Comparison of ENCODE assay signal across 25 cellular contexts in genomic region chr3:117736851-117737250, GRCh38.
"Had no signal": no experiment of that assay in that cellular context is flagged by ENCODE, and none has a peak within 500 bp of the region (broad histone marks: within the 10 kb centered on the region; RNA-seq: fewer than 3 reads in every experiment).

No MANE protein-coding gene starts in this region.

- H3K36me3 ChIP-seq: esophagus muscularis mucosa, lower lobe of right lung, right lobe of liver had no signal

- ATAC-seq: activated CD8-positive, alpha-beta memory T cell treated with anti-CD3 and anti-CD28 coated beads, Interleukin-2, amount 10 ng/mL, durations not matched to agents 7 days and 5 days; activated CD8-positive, alpha-beta T cell treated with anti-CD3 and anti-CD28 coated beads, Interleukin-2, amount 10 ng/mL, durations not matched to agents 7 days and 5 days; mucosa of descending colon; natural killer cell treated with Interleukin-12 subunit alpha and Interleukin-12 subunit beta and Interleukin-15 and Interleukin-18, amount 100 ng/mL, for 72 hours; right lobe of liver had no signal

- H3K9me3 Mint-ChIP-seq: activated B cell treated with CpG ODN at 0.5 μM for 24 hours, brain had no signal

- H3K4me3 Mint-ChIP-seq: activated B cell treated with CpG ODN at 0.5 μM for 24 hours; activated CD8-positive, alpha-beta memory T cell treated with anti-CD3 and anti-CD28 coated beads, Interleukin-2, amount 10 ng/mL, durations not matched to agents 7 days and 5 days; activated CD8-positive, alpha-beta T cell treated with anti-CD3 and anti-CD28 coated beads, Interleukin-2, amount 10 ng/mL, durations not matched to agents 7 days and 5 days; activated naive CD8-positive, alpha-beta T cell; brain; natural killer cell treated with Interleukin-12 subunit alpha and Interleukin-12 subunit beta and Interleukin-15 and Interleukin-18, amount 100 ng/mL, for 72 hours had no signal

- H3K27ac ChIP-seq: esophagus muscularis mucosa, lower lobe of right lung, right lobe of liver, testis had no signal

- H3K4me3 ChIP-seq: esophagus muscularis mucosa, lower lobe of right lung, mucosa of descending colon, right lobe of liver, testis had no signal

- DNase-seq: activated B cell treated with CpG ODN at 0.5 μM for 24 hours; activated CD4-positive, alpha-beta T cell treated with anti-CD3 and anti-CD28 coated beads, Interleukin-2, amount 50 U/mL, for 1 hour; activated CD8-positive, alpha-beta memory T cell treated with anti-CD3 and anti-CD28 coated beads, Interleukin-2, amount 10 ng/mL, durations not matched to agents 7 days and 5 days; activated CD8-positive, alpha-beta T cell treated with anti-CD3 and anti-CD28 coated beads, Interleukin-2, amount 10 ng/mL, durations not matched to agents 7 days and 5 days; activated effector memory CD4-positive, alpha-beta T cell treated with Interleukin-2 at 50 U/mL for 16 hours; activated naive CD4-positive, alpha-beta T cell treated with Interleukin-2 at 50 U/mL for 16 hours; anterior cingulate cortex; caudate nucleus; head of caudate nucleus; hippocampal formation; kidney; lower lobe of right lung; mucosa of descending colon; posterior cingulate gyrus; right lobe of liver; stimulated activated CD4-positive, alpha-beta T cell treated with anti-CD3 and anti-CD28 coated beads, Interleukin-2, amount 100 ng/mL, for 48 hours; stimulated activated naive CD4-positive, alpha-beta T cell treated with Interleukin-2 at 50 U/mL for 16 hours; testis; trophoblast cell had no signal

- FAIRE-seq: endothelial cell of umbilical vein, kidney, urothelium cell line had no signal

- H3K4me1 ChIP-seq: esophagus muscularis mucosa, lower lobe of right lung, right lobe of liver, testis had no signal

- H3K4me1 Mint-ChIP-seq: activated B cell treated with CpG ODN at 0.5 μM for 24 hours; activated CD8-positive, alpha-beta memory T cell treated with anti-CD3 and anti-CD28 coated beads, Interleukin-2, amount 10 ng/mL, durations not matched to agents 7 days and 5 days had no signal

- H3K27ac Mint-ChIP-seq: activated B cell treated with CpG ODN at 0.5 μM for 24 hours; activated CD8-positive, alpha-beta memory T cell treated with anti-CD3 and anti-CD28 coated beads, Interleukin-2, amount 10 ng/mL, durations not matched to agents 7 days and 5 days; activated CD8-positive, alpha-beta T cell treated with anti-CD3 and anti-CD28 coated beads, Interleukin-2, amount 10 ng/mL, durations not matched to agents 7 days and 5 days; activated naive CD8-positive, alpha-beta T cell; natural killer cell treated with Interleukin-12 subunit alpha and Interleukin-12 subunit beta and Interleukin-15 and Interleukin-18, amount 100 ng/mL, for 72 hours had no signal

- H3K27me3 ChIP-seq: esophagus muscularis mucosa, right lobe of liver, testis had no signal

- H3K9me3 ChIP-seq: esophagus muscularis mucosa, lower lobe of right lung, mucosa of descending colon, right lobe of liver, testis had no signal

- H3K27me3 Mint-ChIP-seq: activated B cell treated with CpG ODN at 0.5 μM for 24 hours; activated CD8-positive, alpha-beta memory T cell treated with anti-CD3 and anti-CD28 coated beads, Interleukin-2, amount 10 ng/mL, durations not matched to agents 7 days and 5 days; activated naive CD8-positive, alpha-beta T cell; natural killer cell treated with Interleukin-12 subunit alpha and Interleukin-12 subunit beta and Interleukin-15 and Interleukin-18, amount 100 ng/mL, for 72 hours had no signal
